In the genomic region with DNA sequence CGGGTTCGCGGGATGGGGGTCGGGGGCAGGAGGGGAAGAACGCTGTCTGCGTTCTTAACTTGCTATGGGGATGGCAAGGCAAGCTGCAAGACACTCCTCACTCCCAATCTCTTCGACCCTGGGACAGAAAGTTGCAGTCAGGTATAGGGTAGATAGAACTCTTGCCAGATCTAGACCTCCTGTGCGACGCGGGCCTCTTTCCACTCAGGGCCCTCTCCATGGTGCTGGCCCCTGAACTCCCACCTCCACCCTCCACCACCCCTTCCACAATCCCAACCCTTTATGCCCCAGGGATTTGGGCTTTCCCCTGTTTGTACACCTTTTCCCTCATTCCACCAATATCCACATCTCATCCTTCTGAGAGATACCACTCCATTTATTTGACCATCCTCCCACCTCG, we compare ENCODE assay signal across 10 cellular contexts. TPM values are rescaled to one million over a fixed set of nuclear protein-coding genes. Genes with fewer than 3 reads are reported as not detected.
DNase-seq lines count a peak whose midpoint lies in the region; ATAC-seq and TF ChIP-seq lines count a peak whose summit lies in the region.
"Had no signal": no experiment of that assay in that cellular context is flagged by ENCODE, and none has a peak within 500 bp of the region (broad histone marks: within the 10 kb centered on the region; RNA-seq: fewer than 3 reads in every experiment).

No MANE protein-coding gene starts in this region.

- H3K36me3 Mint-ChIP-seq in activated naive CD4-positive, alpha-beta T cell treated with anti-CD3 and anti-CD28 coated beads for 36 hours (ENCODE audit: low read depth): peaks cover 12% of the 10 kb centered on the region

- TF ChIP-seq POLR2A in lower leg skin (IDR thresholded peaks at IDR 0.05): no peak
- TF ChIP-seq POLR2A in tibial nerve (IDR thresholded peaks at IDR 0.05): no peak

- 57 to 76% methylated on average over 11 of the region's 11 CpGs for WGBS in lower leg skin, 2 donors
- 75 to 79% methylated on average over 11 of the region's 11 CpGs for WGBS in tibial nerve, 2 donors

- no peaks in the 10 kb centered on the region for H3K27me3 Mint-ChIP-seq in activated naive CD4-positive, alpha-beta T cell treated with anti-CD3 and anti-CD28 coated beads for 36 hours (ENCODE audit: low read depth)

- peak overlapping the region; percentile 82 to 86 for H3K27ac ChIP-seq in ascending aorta
- peak overlapping the region in 3 of 4 donors; percentile 87 to 99 (median 99) for H3K27ac ChIP-seq in tibial nerve
- H3K27ac ChIP-seq: cardiac muscle cell had no signal

- H3K27ac Mint-ChIP-seq in activated naive CD4-positive, alpha-beta T cell treated with anti-CD3 and anti-CD28 coated beads for 36 hours: peak overlapping the region; percentile 93

- H3K9me3 ChIP-seq in ascending aorta (no peaks in the 10 kb centered on the region), tibial nerve (no peaks in the 10 kb centered on the region)

- H3K36me3 ChIP-seq in ascending aorta: peaks cover 0 to 19% of the 10 kb centered on the region in 2 donors
- H3K36me3 ChIP-seq in tibial nerve: peaks cover 0 to 41% (median 0%) of the 10 kb centered on the region in 3 donors
- H3K36me3 ChIP-seq: cardiac muscle cell had no signal

- no peak for TF ChIP-seq CTCF in ascending aorta (IDR thresholded peaks at IDR 0.05)
- no peak for TF ChIP-seq CTCF in lower leg skin (IDR thresholded peaks at IDR 0.05)
- TF ChIP-seq CTCF in tibial nerve (IDR thresholded peaks at IDR 0.05): no peak

- H3K4me1 Mint-ChIP-seq in activated naive CD4-positive, alpha-beta T cell treated with anti-CD3 and anti-CD28 coated beads for 36 hours (ENCODE audit: low read depth): peaks cover 37% of the 10 kb centered on the region

- H3K4me3 ChIP-seq in ascending aorta: peak overlapping the region; percentile 69 to 78
- peak overlapping the region; percentile 35 for H3K4me3 ChIP-seq in lower leg skin (ENCODE audit: low read depth, poor library complexity, severe bottlenecking)
- H3K4me3 ChIP-seq in tibial nerve: peak overlapping the region; percentile 33 to 65 (median 59)

- TF ChIP-seq EP300 in tibial nerve (IDR thresholded peaks at IDR 0.05): no peak

- H3K4me1 ChIP-seq in ascending aorta (peaks cover 8 to 28% of the 10 kb centered on the region in 2 donors), tibial nerve (peaks cover 0 to 38% (median 28%) of the 10 kb centered on the region in 4 donors)

- peak; percentile 8 for DNase-seq in activated naive CD4-positive, alpha-beta T cell treated with anti-CD3 and anti-CD28 coated beads for 36 hours
- no peak for DNase-seq in activated naive CD4-positive, alpha-beta T cell (lab: John Stamatoyannopoulos, UW)
- DNase-seq in ascending aorta (ENCODE audit: low spot score in 2 of 2) (no peak), lower leg skin (ENCODE audit: low spot score in 2 of 2) (no peak), tibial nerve (ENCODE audit: low spot score in 2 of 2) (no peak), HuH-7 (ENCODE audit: low spot score) (no peak), AG08395 (ENCODE audit: low spot score) (no peak)
- DNase-seq: GDM1 had no signal

- H3K9me3 Mint-ChIP-seq in activated naive CD4-positive, alpha-beta T cell treated with anti-CD3 and anti-CD28 coated beads for 36 hours: no peaks in the 10 kb centered on the region

- ATAC-seq in GM18498 (IDR thresholded peaks at IDR 0.05; ENCODE audit: unreplicated experiment): no peak

- H3K4me3 Mint-ChIP-seq in activated naive CD4-positive, alpha-beta T cell treated with anti-CD3 and anti-CD28 coated beads for 36 hours: peak overlapping the region; percentile 99

- CTCF ChIA-PET in activated naive CD4-positive, alpha-beta T cell treated with anti-CD3 and anti-CD28 coated beads for 36 hours (lab: Charles Lee): interaction anchor here (1.7 kb wide), 1 partner anchor 106 kb away, joined by 3 read pairs; no protein-coding TSS in a partner anchor

- intact Hi-C loops in activated naive CD4-positive, alpha-beta T cell treated with anti-CD3 and anti-CD28 coated beads for 36 hours (cut with micrococcal nuclease): loop anchor here (1.0 to 5.0 kb wide), 17 partner anchors 18 to 500 kb away; partner anchors contain the start of genes ANKRD52, CS, IL23A and MYL6B
- intact Hi-C loops in ascending aorta (cut with DNase I): loop anchor here (1.0 kb wide), 5 partner anchors 32 to 106 kb away; partner anchors contain the start of genes ANKRD52, CS and SMARCC2
- intact Hi-C loops in lower leg skin (cut with DNase I; ENCODE audit: low total_unique reads): no loop called here

- H3K27me3 ChIP-seq in ascending aorta (no peaks in the 10 kb centered on the region), tibial nerve (no peaks in the 10 kb centered on the region)
- H3K27me3 ChIP-seq: cardiac muscle cell had no signal

RNA-seq across cellular contexts. Expression of gene NABP2, which starts 0.8 kb away (rescaled TPM):
- 10 to 100 TPM; 57.4 to 59.0 TPM for total RNA-seq in activated naive CD4-positive, alpha-beta T cell treated with anti-CD3 and anti-CD28 coated beads for 36 hours
- total RNA-seq in ascending aorta: 2.8 TPM
- 10 to 100 TPM in 3 of 4 donors, 1 to 10 TPM in 1; 9.9 to 23.1 (median 17.9) TPM for total RNA-seq in lower leg skin
- total RNA-seq in tibial nerve: 10 to 100 TPM; 15.1 to 41.7 (median 24.6) TPM

RNA-seq across cellular contexts. Expression of gene RNF41, which starts 3.2 kb away (rescaled TPM):
- total RNA-seq in activated naive CD4-positive, alpha-beta T cell treated with anti-CD3 and anti-CD28 coated beads for 36 hours: 10 to 100 TPM; 26.0 TPM
- total RNA-seq in ascending aorta (50.3 TPM), lower leg skin (10 to 100 TPM; 33.3 to 46.5 (median 42.1) TPM), tibial nerve (10 to 100 TPM; 50.0 to 81.6 (median 62.0) TPM)

RNA-seq across cellular contexts. Expression of gene SLC39A5, which starts 4.9 kb away (rescaled TPM):
- total RNA-seq in activated naive CD4-positive, alpha-beta T cell treated with anti-CD3 and anti-CD28 coated beads for 36 hours: 1 to 10 TPM in 1 of 2 experiments, under 1 TPM in 1; 0.98 to 1.8 TPM
- not detected for total RNA-seq in ascending aorta
- total RNA-seq in lower leg skin: not detected
- total RNA-seq in tibial nerve: 1 to 10 TPM in 1 of 4 donors, not detected in 3; 1.5 TPM
- total RNA-seq: cardiac muscle cell had no signal

RNA-seq across cellular contexts. Expression of gene ANKRD52, which starts 33.2 kb away (rescaled TPM):
- total RNA-seq in activated naive CD4-positive, alpha-beta T cell treated with anti-CD3 and anti-CD28 coated beads for 36 hours: 10 to 100 TPM; 23.6 to 25.6 TPM
- total RNA-seq in ascending aorta (17.5 TPM), lower leg skin (10 to 100 TPM; 15.6 to 22.3 (median 18.7) TPM), tibial nerve (10 to 100 TPM; 14.6 to 42.4 (median 23.9) TPM)

RNA-seq across cellular contexts. Expression of gene SMARCC2, which starts 35.7 kb away (rescaled TPM):
- 10 to 100 TPM; 75.8 to 79.0 TPM for total RNA-seq in activated naive CD4-positive, alpha-beta T cell treated with anti-CD3 and anti-CD28 coated beads for 36 hours
- total RNA-seq in ascending aorta (53.9 TPM), lower leg skin (10 to 100 TPM; 55.3 to 90.5 (median 63.5) TPM), tibial nerve (100 to 1,000 TPM; 104 to 139 (median 117) TPM)
